21 cellular contexts compared by ENCODE assay signal in genomic region chr20:49978685-49979029, GRCh38. TPM values are rescaled to one million over a fixed set of nuclear protein-coding genes. Genes with fewer than 3 reads are reported as not detected.
DNase-seq lines count a peak whose midpoint lies in the region; ATAC-seq, FAIRE-seq and TF ChIP-seq lines count a peak whose summit lies in the region.
"Had no signal": no experiment of that assay in that cellular context is flagged by ENCODE, and none has a peak within 500 bp of the region (broad histone marks: within the 10 kb centered on the region; RNA-seq: fewer than 3 reads in every experiment).

No MANE protein-coding gene starts in this region.

- peaks cover 5 to 29% of the 10 kb centered on the region in 2 experiments for H3K27me3 ChIP-seq in HepG2 (ENCODE audit: control insufficient read depth in 1 of 2, insufficient read depth in 2 of 2, low read length in 2 of 2)
- no peaks in the 10 kb centered on the region for H3K27me3 ChIP-seq in right lobe of liver
- peaks cover 11% of the 10 kb centered on the region for H3K27me3 ChIP-seq in mucosa of stomach (ENCODE audit: control insufficient read depth, insufficient read depth, low read length)
- H3K27me3 ChIP-seq in upper lobe of right lung, result no peaks in the 10 kb centered on the region
- no peaks in the 10 kb centered on the region for H3K27me3 ChIP-seq in effector memory CD4-positive, alpha-beta T cell (replicated peaks; ENCODE audit: control insufficient read depth, insufficient read depth, low read length, poor library complexity, severe bottlenecking)
- H3K27me3 ChIP-seq: BE2C, body of pancreas, dorsolateral prefrontal cortex, SJSA1 had no signal

- POLR2A ChIA-PET in HepG2 (lab: Yijun Ruan, JAX), result interaction anchor here (0.8 to 6.8 kb wide), 6 partner anchors 14 to 191 kb away, joined by 3 to 58 read pairs (median 3); no protein-coding TSS in a partner anchor
- POLR2A ChIA-PET in T-cell (lab: Charles Lee), result no interaction called here

- no peak for TF ChIP-seq EP300 in HepG2 (IDR thresholded peaks at IDR 0.05; ENCODE audit: low read depth in 2 of 2, low read length in 2 of 2)
- no peak for TF ChIP-seq EP300 in HepG2 (CRISPR knock-in tag; IDR thresholded peaks at IDR 0.05; ENCODE audit: borderline replicate concordance)

- H3K79me2 ChIP-seq in HepG2 (ENCODE audit: insufficient read depth, low read length), result no peaks in the 10 kb centered on the region

- intact Hi-C loops in HepG2 (cut with micrococcal nuclease; ENCODE audit: unreplicated experiment) (loop anchor here (1.0 to 2.0 kb wide), 3 partner anchors 93 to 190 kb away; no protein-coding TSS in a partner anchor), right lobe of liver (cut with DNase I) (loop anchor here in 1 of 2 donors (10.0 kb wide), 1 partner anchor 196 kb away; no protein-coding TSS in a partner anchor), upper lobe of right lung (cut with DNase I) (loop anchor here (5.0 kb wide), 2 partner anchors 94 to 199 kb away; no protein-coding TSS in a partner anchor)

- H3K4me3 Mint-ChIP-seq in T-cell, result no peak overlapping the region
- H3K4me3 Mint-ChIP-seq: activated naive CD8-positive, alpha-beta T cell treated with anti-CD3 and anti-CD28 coated beads, Interleukin-2, amount 50 U/mL, for 24 hours; activated T-cell treated with anti-CD3 and anti-CD28 coated beads, Interleukin-2, amount 50 U/mL, for 24 hours; T-helper 17 cell had no signal

- CTCF ChIA-PET in HepG2 (lab: Yijun Ruan, JAX; ENCODE audit: low intra/inter-chr PET ratio, low total read pairs), result interaction anchor here (0.9 to 8.4 kb wide), 4 partner anchors 93 to 201 kb away, joined by 6 to 163 read pairs (median 18); no protein-coding TSS in a partner anchor
- CTCF ChIA-PET in T-cell (lab: Charles Lee), result interaction anchor here (0.5 to 4.9 kb wide), 11 partner anchors 13 to 213 kb away, joined by 3 to 51 read pairs (median 5); no protein-coding TSS in a partner anchor

- H3K4me1 ChIP-seq in HepG2 (ENCODE audit: insufficient read depth, low read length) (peaks cover 74% of the 10 kb centered on the region), right lobe of liver (peaks cover 0 to 19% (median 3%) of the 10 kb centered on the region in 4 donors), mucosa of stomach (ENCODE audit: control insufficient read depth, insufficient read depth, low read length) (peaks cover 38% of the 10 kb centered on the region), upper lobe of right lung (peaks cover 23% of the 10 kb centered on the region)
- H3K4me1 ChIP-seq in effector memory CD4-positive, alpha-beta T cell (ENCODE audit: control insufficient read depth, insufficient read depth, low read length, poor library complexity, severe bottlenecking), result peaks cover 19% of the 10 kb centered on the region

- TF ChIP-seq RAD21 in HepG2 (CRISPR knock-in tag; IDR thresholded peaks at IDR 0.05), result no peak

- no peaks in the 10 kb centered on the region for H3K9me3 Mint-ChIP-seq in T-cell
- H3K9me3 Mint-ChIP-seq: activated naive CD8-positive, alpha-beta T cell treated with anti-CD3 and anti-CD28 coated beads, Interleukin-2, amount 50 U/mL, for 24 hours; activated T-cell treated with anti-CD3 and anti-CD28 coated beads, Interleukin-2, amount 50 U/mL, for 24 hours; IgD-negative memory B cell had no signal

- no peak overlapping the region for H3K27ac ChIP-seq in HepG2 (ENCODE audit: extremely low read length, insufficient read depth, low read length)
- no peak overlapping the region for H3K27ac ChIP-seq in right lobe of liver
- peak overlapping the region; percentile 65; the same call in 1 of the 2 replicates for H3K27ac ChIP-seq in VCaP
- H3K27ac ChIP-seq in upper lobe of right lung, result no peak overlapping the region
- no peak overlapping the region for H3K27ac ChIP-seq in effector memory CD4-positive, alpha-beta T cell (ENCODE audit: insufficient read depth, low read length, poor library complexity, severe bottlenecking)
- H3K27ac ChIP-seq: body of pancreas, SJSA1 had no signal

- TF ChIP-seq POLR2A in HepG2 (IDR thresholded peaks at IDR 0.05; ENCODE audit: insufficient read depth in 1 of 2, low read depth in 2 of 2, low read length in 2 of 2) (no peak), right lobe of liver (IDR thresholded peaks at IDR 0.05) (no peak)

- no peaks in the 10 kb centered on the region for H4K20me1 ChIP-seq in HepG2 (ENCODE audit: insufficient read depth, low read length)

- peak overlapping the region; percentile 75 for H3K4me2 ChIP-seq in HepG2 (ENCODE audit: low read depth, low read length)

- peaks cover 0 to 3% of the 10 kb centered on the region in 2 donors for H3K27me3 Mint-ChIP-seq in T-cell

- H3K36me3 Mint-ChIP-seq in T-cell, result no peaks in the 10 kb centered on the region
- H3K36me3 Mint-ChIP-seq: IgD-negative memory B cell had no signal

- 38% methylated on average over 3 of the region's 3 CpGs for WGBS in HepG2 (ENCODE audit: low lambda C conversion rate)
- WGBS in right lobe of liver (ENCODE audit: insufficient coverage, low coverage, low lambda C conversion rate, missing lambda C conversion rate), result 50% methylated on average over 3 of the region's 3 CpGs

- H3K9ac ChIP-seq in HepG2 (ENCODE audit: insufficient read depth, low read depth, low read length) (no peak overlapping the region), mucosa of stomach (ENCODE audit: low read length) (peak overlapping the region; percentile 37)

- H3K27ac Mint-ChIP-seq in T-cell, result no peak overlapping the region
- H3K27ac Mint-ChIP-seq: activated naive CD8-positive, alpha-beta T cell treated with anti-CD3 and anti-CD28 coated beads, Interleukin-2, amount 50 U/mL, for 24 hours; activated T-cell treated with anti-CD3 and anti-CD28 coated beads, Interleukin-2, amount 50 U/mL, for 24 hours; IgD-negative memory B cell; T-helper 17 cell had no signal

- BruUV-seq in HepG2 (replicated peaks; lab: Mats Ljungman, UMichigan), result no TSS peak

- in situ Hi-C loops in HepG2 (cut with HindIII; ENCODE audit: extremely low pct_ligation_motif_present, low pct_unique_long_range_greater_than_20kb), result no loop called here

- 0 out of 6 replicates have a peak overlapping the region, but pooled peaks of 1 of the 3 experiments have one; percentile 61 for H3K4me3 ChIP-seq in HepG2 (replicated peaks in 1 of 3; ENCODE audit: insufficient read depth in 1 of 3, low read depth in 2 of 3, low read length in 3 of 3)
- H3K4me3 ChIP-seq in right lobe of liver, result no peak overlapping the region
- no peak overlapping the region for H3K4me3 ChIP-seq in mucosa of stomach (ENCODE audit: low read length)
- H3K4me3 ChIP-seq in upper lobe of right lung, result no peak overlapping the region
- H3K4me3 ChIP-seq in effector memory CD4-positive, alpha-beta T cell (ENCODE audit: insufficient read depth, low read depth, low read length, poor library complexity, severe bottlenecking), result no peak overlapping the region
- H3K4me3 ChIP-seq: body of pancreas, SJSA1 had no signal

- TF ChIP-seq CTCF in HepG2 (CRISPR knock-in tag; IDR thresholded peaks at IDR 0.05) (no peak), right lobe of liver (IDR thresholded peaks at IDR 0.05) (no peak), VCaP (conservative IDR thresholded peaks at IDR 0.05) (no peak), upper lobe of right lung (IDR thresholded peaks at IDR 0.05) (no peak)

- peaks cover 26 to 31% (median 28%) of the 10 kb centered on the region in 3 donors for H3K4me1 Mint-ChIP-seq in T-cell

- H2AFZ ChIP-seq in HepG2 (ENCODE audit: low read length), result no peak overlapping the region

- H3K36me3 ChIP-seq in HepG2 (replicated peaks in 1 of 2; ENCODE audit: control insufficient read depth in 1 of 2, insufficient read depth in 2 of 2, low read length in 2 of 2) (no peaks in the 10 kb centered on the region), right lobe of liver (no peaks in the 10 kb centered on the region), mucosa of stomach (ENCODE audit: control insufficient read depth, insufficient read depth, low read length) (no peaks in the 10 kb centered on the region), upper lobe of right lung (no peaks in the 10 kb centered on the region)
- no peaks in the 10 kb centered on the region for H3K36me3 ChIP-seq in effector memory CD4-positive, alpha-beta T cell (ENCODE audit: control insufficient read depth, insufficient read depth, low read length)

- H3K9me3 ChIP-seq in HepG2 (ENCODE audit: low read length) (no peaks in the 10 kb centered on the region), right lobe of liver (no peaks in the 10 kb centered on the region), mucosa of stomach (ENCODE audit: control insufficient read depth, low read length) (no peaks in the 10 kb centered on the region), upper lobe of right lung (no peaks in the 10 kb centered on the region)
- H3K9me3 ChIP-seq in effector memory CD4-positive, alpha-beta T cell (ENCODE audit: control insufficient read depth, low read length), result no peaks in the 10 kb centered on the region
- H3K9me3 ChIP-seq: body of pancreas had no signal

- DNase-seq in HepG2 (ENCODE audit: low spot score) (no peak), right lobe of liver (no peak), upper lobe of right lung (no peak), T-cell (no peak)
- DNase-seq in effector memory CD4-positive, alpha-beta T cell, result no peak
- DNase-seq: cerebellar nuclear complex, NCI-H1436 treated with DMSO at 0.1 percent for 48 hours, NCI-H2107 had no signal

- no peak for FAIRE-seq in HepG2 (lab: Jason Lieb, UNC)
- FAIRE-seq: A204.1, RCC 7860 had no signal

- ATAC-seq in HepG2, result no peak
- ATAC-seq in right lobe of liver, result no peak
- ATAC-seq in upper lobe of right lung, result no peak
- ATAC-seq in T-cell (replicated peaks in 1 of 4), result no peak
- ATAC-seq in GM19452 (IDR thresholded peaks at IDR 0.05; ENCODE audit: unreplicated experiment), result no peak
- ATAC-seq: body of pancreas had no signal

RNA-seq across cellular contexts. Expression of gene SNAI1, which starts 4.1 kb away (rescaled TPM):
- total RNA-seq in HepG2 (2016; rRNA removed; fragmentation: Illumina TruSeq; extraction: Trizol), result 1.3 and 1.4 TPM in 2 replicates
- 0.35 and 0.40 TPM in 2 replicates for total RNA-seq in HepG2 (2016; cell fraction: cytosol; rRNA removed; fragmentation: Illumina TruSeq; extraction: Trizol; ENCODE audit: low read depth)
- 1.1 and 1.4 TPM in 2 replicates for total RNA-seq in HepG2 (2016; cell fraction: insoluble cytoplasmic fraction; rRNA removed; fragmentation: Illumina TruSeq; extraction: Trizol)
- 0.68 and 1.4 TPM in 2 replicates for total RNA-seq in HepG2 (2016; cell fraction: membrane; rRNA removed; fragmentation: Illumina TruSeq; extraction: Trizol)
- total RNA-seq in HepG2 (2016; cell fraction: nucleus; rRNA removed; fragmentation: Illumina TruSeq; extraction: Trizol), result 1.4 and 2.3 TPM in 2 replicates
- polyA plus RNA-seq in HepG2 (2011; rRNA removed), result 1.3 and 1.5 TPM in 2 replicates
- polyA plus RNA-seq in HepG2 (2011; cell fraction: cytosol; rRNA removed), result 0.35 and 0.76 TPM in 2 replicates
- polyA plus RNA-seq in HepG2 (2011; cell fraction: nucleus; rRNA removed), result 3.0 and 3.7 TPM in 2 replicates
- polyA plus RNA-seq in HepG2 (2012), result 1.5 and 1.6 TPM in 2 replicates
- polyA plus RNA-seq in HepG2 (2016; cell fraction: cytosol; fragmentation: Illumina TruSeq; extraction: Trizol; ENCODE audit: low read depth), result 0.55 and 0.59 TPM in 2 replicates
- 2.2 and 3.6 TPM in 2 replicates for polyA plus RNA-seq in HepG2 (2016; cell fraction: insoluble cytoplasmic fraction; fragmentation: Illumina TruSeq; extraction: Trizol; ENCODE audit: low read depth)
- 0.93 and 1.2 TPM in 2 replicates for polyA plus RNA-seq in HepG2 (2016; cell fraction: membrane; fragmentation: Illumina TruSeq; extraction: Trizol; ENCODE audit: low read depth)
- polyA plus RNA-seq in HepG2 (2016; cell fraction: nucleus; fragmentation: Illumina TruSeq; extraction: Trizol; ENCODE audit: insufficient read depth, low read depth), result 3.5 and 4.2 TPM in 2 replicates
- 1.4 and 7.4 TPM in 2 replicates for polyA minus RNA-seq in HepG2 (2011; rRNA and poly(A)+ RNA removed; ENCODE audit: low replicate concordance)
- 0.40 and 0.79 TPM in 2 replicates for polyA minus RNA-seq in HepG2 (2011; cell fraction: cytosol; rRNA and poly(A)+ RNA removed)
- 0.77 and 1.6 TPM in 2 replicates for polyA minus RNA-seq in HepG2 (2011; cell fraction: nucleus; rRNA and poly(A)+ RNA removed)
- total RNA-seq in right lobe of liver, result 1 to 10 TPM in 4 of 6 experiments, under 1 TPM in 2; 0.73 to 1.9 (median 1.1) TPM
- total RNA-seq in upper lobe of right lung, result 10.6 TPM
- total RNA-seq in T-cell, result 1 to 10 TPM in 3 of 5 donors, under 1 TPM in 2; 0.95 to 3.1 (median 1.3) TPM

RNA-seq across cellular contexts. Expression of gene RNF114, which starts 42.5 kb away (rescaled TPM):
- total RNA-seq in HepG2 (2016; rRNA removed; fragmentation: Illumina TruSeq; extraction: Trizol) (119 and 137 TPM in 2 replicates), right lobe of liver (100 to 1,000 TPM in 1 of 6 experiments, 10 to 100 TPM in 5; 38.6 to 113 (median 44.9) TPM), upper lobe of right lung (74.7 TPM), T-cell (100 to 1,000 TPM in 2 of 5 donors, 10 to 100 TPM in 3; 83.5 to 109 (median 95.7) TPM)
- total RNA-seq in HepG2 (2016; cell fraction: cytosol; rRNA removed; fragmentation: Illumina TruSeq; extraction: Trizol; ENCODE audit: low read depth), result 20.7 and 21.9 TPM in 2 replicates
- total RNA-seq in HepG2 (2016; cell fraction: insoluble cytoplasmic fraction; rRNA removed; fragmentation: Illumina TruSeq; extraction: Trizol), result 117 and 134 TPM in 2 replicates
- total RNA-seq in HepG2 (2016; cell fraction: membrane; rRNA removed; fragmentation: Illumina TruSeq; extraction: Trizol), result 58.2 and 60.7 TPM in 2 replicates
- 54.0 and 64.8 TPM in 2 replicates for total RNA-seq in HepG2 (2016; cell fraction: nucleus; rRNA removed; fragmentation: Illumina TruSeq; extraction: Trizol)
- polyA plus RNA-seq in HepG2 (2011; rRNA removed), result 120 and 126 TPM in 2 replicates
- polyA plus RNA-seq in HepG2 (2011; cell fraction: cytosol; rRNA removed), result 177 and 201 TPM in 2 replicates
- polyA plus RNA-seq in HepG2 (2011; cell fraction: nucleus; rRNA removed), result 108 and 112 TPM in 2 replicates
- 108 and 111 TPM in 2 replicates for polyA plus RNA-seq in HepG2 (2012)
- 27.1 and 29.4 TPM in 2 replicates for polyA plus RNA-seq in HepG2 (2016; cell fraction: cytosol; fragmentation: Illumina TruSeq; extraction: Trizol; ENCODE audit: low read depth)
- polyA plus RNA-seq in HepG2 (2016; cell fraction: insoluble cytoplasmic fraction; fragmentation: Illumina TruSeq; extraction: Trizol; ENCODE audit: low read depth), result 140 and 169 TPM in 2 replicates
- 33.3 and 36.2 TPM in 2 replicates for polyA plus RNA-seq in HepG2 (2016; cell fraction: membrane; fragmentation: Illumina TruSeq; extraction: Trizol; ENCODE audit: low read depth)
- 104 and 116 TPM in 2 replicates for polyA plus RNA-seq in HepG2 (2016; cell fraction: nucleus; fragmentation: Illumina TruSeq; extraction: Trizol; ENCODE audit: insufficient read depth, low read depth)
- polyA minus RNA-seq in HepG2 (2011; rRNA and poly(A)+ RNA removed; ENCODE audit: low replicate concordance), result 71.3 and 124 TPM in 2 replicates
- 93.0 and 100 TPM in 2 replicates for polyA minus RNA-seq in HepG2 (2011; cell fraction: cytosol; rRNA and poly(A)+ RNA removed)
- polyA minus RNA-seq in HepG2 (2011; cell fraction: nucleus; rRNA and poly(A)+ RNA removed), result 73.1 and 76.2 TPM in 2 replicates
